ENCODE assay signal across 9 cellular contexts in the genomic region with DNA sequence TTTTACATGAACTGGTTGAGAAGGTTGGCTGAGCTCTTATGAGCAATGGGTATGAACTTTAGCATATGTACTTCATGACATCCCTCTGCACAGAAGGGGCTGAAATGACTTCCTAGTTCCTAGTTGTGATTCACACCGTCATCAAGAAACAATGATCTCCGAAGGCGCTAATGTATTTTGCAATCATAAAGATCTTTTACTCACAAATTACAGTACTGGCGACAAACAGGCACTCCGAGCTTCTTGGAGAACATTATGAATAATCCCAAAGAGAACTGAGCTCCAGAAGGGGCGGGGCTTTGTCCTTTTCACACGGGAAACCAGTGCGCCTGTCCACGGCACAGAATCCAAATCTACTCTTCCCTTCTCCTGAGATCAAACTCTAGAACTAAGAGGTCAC. TPM values are rescaled to one million over a fixed set of nuclear protein-coding genes. Genes with fewer than 3 reads are reported as not detected.
A peak's percentile ranks its signal among the peaks of the same experiment; 100 is the strongest.
DNase-seq lines count a peak whose midpoint lies in the region; ATAC-seq and TF ChIP-seq lines count a peak whose summit lies in the region.
"Had no signal": no experiment of that assay in that cellular context is flagged by ENCODE, and none has a peak within 500 bp of the region (broad histone marks: within the 10 kb centered on the region; RNA-seq: fewer than 3 reads in every experiment).

No MANE protein-coding gene starts in this region.

- H3K27me3 Mint-ChIP-seq in activated CD4-positive, alpha-beta T cell treated with anti-CD3 and anti-CD28 coated beads, Interleukin-2, amount 10 ng/mL, durations not matched to agents 24 days and 14 days = no peaks in the 10 kb centered on the region
- H3K27me3 Mint-ChIP-seq in T-helper 17 cell = no peaks in the 10 kb centered on the region
- H3K27me3 Mint-ChIP-seq in stimulated activated naive CD8-positive, alpha-beta T cell treated with anti-CD3 and anti-CD28 coated beads, Interleukin-15, Interleukin-2, amounts not matched to agents 100 ng/mL and 50 ng/mL, for 24 hours = no peaks in the 10 kb centered on the region

- H3K4me1 Mint-ChIP-seq in activated CD4-positive, alpha-beta T cell treated with anti-CD3 and anti-CD28 coated beads, Interleukin-2, amount 10 ng/mL, durations not matched to agents 24 days and 14 days = peaks cover 79% of the 10 kb centered on the region
- H3K4me1 Mint-ChIP-seq in T-helper 17 cell = peaks cover 69% of the 10 kb centered on the region
- peaks cover 91% of the 10 kb centered on the region for H3K4me1 Mint-ChIP-seq in stimulated activated naive CD8-positive, alpha-beta T cell treated with anti-CD3 and anti-CD28 coated beads, Interleukin-15, Interleukin-2, amounts not matched to agents 100 ng/mL and 50 ng/mL, for 24 hours (ENCODE audit: low read depth)

- peak overlapping the region; percentile 71 for H3K4me3 Mint-ChIP-seq in activated CD4-positive, alpha-beta T cell treated with anti-CD3 and anti-CD28 coated beads, Interleukin-2, amount 10 ng/mL, durations not matched to agents 24 days and 14 days
- peak overlapping the region; percentile 45 for H3K4me3 Mint-ChIP-seq in T-helper 17 cell
- peak overlapping the region; percentile 70 for H3K4me3 Mint-ChIP-seq in stimulated activated naive CD8-positive, alpha-beta T cell treated with anti-CD3 and anti-CD28 coated beads, Interleukin-15, Interleukin-2, amounts not matched to agents 100 ng/mL and 50 ng/mL, for 24 hours

- H3K9me3 ChIP-seq in T-helper 17 cell (ENCODE audit: control insufficient read depth, low read length, poor library complexity, severe bottlenecking) (no peaks in the 10 kb centered on the region), left ventricle myocardium inferior (replicated peaks) (no peaks in the 10 kb centered on the region)

- no peak overlapping the region for H3K4me3 ChIP-seq in left ventricle myocardium inferior

- H3K36me3 Mint-ChIP-seq in activated CD4-positive, alpha-beta T cell treated with anti-CD3 and anti-CD28 coated beads, Interleukin-2, amount 10 ng/mL, durations not matched to agents 24 days and 14 days (ENCODE audit: low read depth) = peaks cover 67% of the 10 kb centered on the region
- H3K36me3 Mint-ChIP-seq in T-helper 17 cell (ENCODE audit: low read depth) = peaks cover 4% of the 10 kb centered on the region
- peaks cover 69% of the 10 kb centered on the region for H3K36me3 Mint-ChIP-seq in stimulated activated naive CD8-positive, alpha-beta T cell treated with anti-CD3 and anti-CD28 coated beads, Interleukin-15, Interleukin-2, amounts not matched to agents 100 ng/mL and 50 ng/mL, for 24 hours (ENCODE audit: low read depth)

- no peak for ATAC-seq in T-helper 17 cell

- no peaks in the 10 kb centered on the region for H3K9me3 Mint-ChIP-seq in activated CD4-positive, alpha-beta T cell treated with anti-CD3 and anti-CD28 coated beads, Interleukin-2, amount 10 ng/mL, durations not matched to agents 24 days and 14 days
- no peaks in the 10 kb centered on the region for H3K9me3 Mint-ChIP-seq in stimulated activated naive CD8-positive, alpha-beta T cell treated with anti-CD3 and anti-CD28 coated beads, Interleukin-15, Interleukin-2, amounts not matched to agents 100 ng/mL and 50 ng/mL, for 24 hours

- no peaks in the 10 kb centered on the region for H3K27me3 ChIP-seq in left ventricle myocardium inferior (ENCODE audit: low read depth)

- peak; percentile 56 for DNase-seq in activated CD4-positive, alpha-beta T cell treated with anti-CD3 and anti-CD28 coated beads, Interleukin-2, amount 10 ng/mL, durations not matched to agents 24 days and 14 days
- no peak for DNase-seq in activated CD4-positive, alpha-beta T cell treated with anti-CD3 and anti-CD28 coated beads for 4 hours
- DNase-seq in T-helper 17 cell (no peak), left ventricle myocardium inferior (no peak), GM19240 (ENCODE audit: insufficient read length, low spot score) (no peak), dedifferentiated amniotic fluid mesenchymal stem cell (ENCODE audit: extremely low spot score) (no peak), activated gamma-delta T cell (lab: John Stamatoyannopoulos, UW) (no peak)
- DNase-seq: activated CD4-positive, CD25-positive, alpha-beta regulatory T cell treated with anti-CD3 and anti-CD28 coated beads, Interleukin-2, amount 50 U/mL, for 72 hours had no signal

- intact Hi-C loops in activated CD4-positive, alpha-beta T cell treated with anti-CD3 and anti-CD28 coated beads, Interleukin-2, amount 10 ng/mL, durations not matched to agents 24 days and 14 days (cut with micrococcal nuclease) = loop anchor here (5.0 kb wide), 1 partner anchor 49 kb away; no protein-coding TSS in a partner anchor
- intact Hi-C loops in left ventricle myocardium inferior (cut with micrococcal nuclease) = no loop called here

- no peaks in the 10 kb centered on the region for H3K36me3 ChIP-seq in left ventricle myocardium inferior

- TF ChIP-seq CTCF in left ventricle myocardium inferior (IDR thresholded peaks at IDR 0.05; ENCODE audit: borderline replicate concordance) = no peak

- peak overlapping the region; percentile 53 for H3K27ac ChIP-seq in left ventricle myocardium inferior (replicated peaks)

- H3K4me1 ChIP-seq in left ventricle myocardium inferior = peaks cover 27% of the 10 kb centered on the region

- peak overlapping the region; percentile 98 for H3K27ac Mint-ChIP-seq in activated CD4-positive, alpha-beta T cell treated with anti-CD3 and anti-CD28 coated beads, Interleukin-2, amount 10 ng/mL, durations not matched to agents 24 days and 14 days
- peak overlapping the region; percentile 93 for H3K27ac Mint-ChIP-seq in T-helper 17 cell
- peak overlapping the region; percentile 94 for H3K27ac Mint-ChIP-seq in stimulated activated naive CD8-positive, alpha-beta T cell treated with anti-CD3 and anti-CD28 coated beads, Interleukin-15, Interleukin-2, amounts not matched to agents 100 ng/mL and 50 ng/mL, for 24 hours

RNA-seq across cellular contexts. Expression of gene BCL2, which starts 18.1 kb away (rescaled TPM):
- total RNA-seq in activated CD4-positive, alpha-beta T cell treated with anti-CD3 and anti-CD28 coated beads, Interleukin-2, amount 10 ng/mL, durations not matched to agents 24 days and 14 days = 80.5 and 81.3 TPM in 2 replicates
- 100 to 1,000 TPM; 134 to 136 TPM for total RNA-seq in T-helper 17 cell
- 7.3 TPM for total RNA-seq in left ventricle myocardium inferior
